ENCODE assay signal across 18 cellular contexts in the genomic region with DNA sequence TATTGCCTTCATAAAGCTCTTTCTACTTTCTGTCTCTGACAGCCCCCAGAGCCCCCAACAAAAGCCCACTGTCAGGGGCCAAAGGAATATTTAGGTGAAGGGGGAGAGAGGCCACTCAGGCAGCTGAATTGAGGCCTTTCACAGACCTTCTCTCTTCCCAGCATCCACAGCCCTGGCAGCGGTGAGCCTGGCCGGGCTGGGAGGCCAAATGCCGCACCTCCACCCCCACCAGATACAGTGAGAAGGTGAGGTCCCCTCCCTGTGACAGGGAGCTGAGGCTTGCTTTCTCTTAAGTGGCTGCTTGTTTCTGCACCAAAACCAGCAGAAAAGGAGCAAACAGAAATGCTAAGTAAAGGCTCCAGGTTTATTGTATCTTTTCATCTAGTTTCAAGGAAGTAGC.
DNase-seq lines count a peak whose midpoint lies in the region; ATAC-seq and TF ChIP-seq lines count a peak whose summit lies in the region.
"Had no signal": no experiment of that assay in that cellular context is flagged by ENCODE, and none has a peak within 500 bp of the region (broad histone marks: within the 10 kb centered on the region; RNA-seq: fewer than 3 reads in every experiment).

No MANE protein-coding gene starts in this region.

- TF ChIP-seq EP300 in gastroesophageal sphincter (IDR thresholded peaks at IDR 0.05), result no peak
- no peak for TF ChIP-seq EP300 in stomach (IDR thresholded peaks at IDR 0.05)

- in situ Hi-C loops in brain microvascular endothelial cell (cut with HindIII; ENCODE audit: low pct_ligation_motif_present, low sequenced_read_pairs), result no loop called here

- peaks cover 24% of the 10 kb centered on the region for H3K4me1 Mint-ChIP-seq in nephron

- H3K4me3 Mint-ChIP-seq in nephron, result no peak overlapping the region
- H3K4me3 Mint-ChIP-seq: HFFc6 had no signal

- peaks cover 4% of the 10 kb centered on the region for H3K9me3 Mint-ChIP-seq in nephron
- H3K9me3 Mint-ChIP-seq: HFFc6 had no signal

- TF ChIP-seq POLR2A in gastroesophageal sphincter (IDR thresholded peaks at IDR 0.05) (no peak), stomach (IDR thresholded peaks at IDR 0.05) (no peak)

- peaks cover 14% of the 10 kb centered on the region for H3K36me3 Mint-ChIP-seq in nephron (ENCODE audit: low read depth)

- TF ChIP-seq CTCF in gastroesophageal sphincter (IDR thresholded peaks at IDR 0.05) (no peak), nephron (IDR thresholded peaks at IDR 0.05; ENCODE audit: unreplicated experiment in 3 of 3) (no peak), stomach (IDR thresholded peaks at IDR 0.05) (no peak), brain microvascular endothelial cell (IDR thresholded peaks at IDR 0.05; ENCODE audit: low read depth, low read length, missing control alignments) (no peak)

- H3K4me3 ChIP-seq in gastroesophageal sphincter (no peak overlapping the region), stomach (no peak overlapping the region), brain microvascular endothelial cell (ENCODE audit: low read depth, low read length) (no peak overlapping the region)

- peak; percentile 13 for DNase-seq in DMS 273 (lab: John Stamatoyannopoulos, UW; ENCODE audit: unreplicated experiment)
- DNase-seq in DMS 273 treated with DMSO at 0.1 percent for 48 hours (lab: John Stamatoyannopoulos, UW), result no peak
- no peak for DNase-seq in stomach
- no peak for DNase-seq in activated CD4-positive, CD25-positive, alpha-beta regulatory T cell (lab: John Stamatoyannopoulos, UW)
- no peak for DNase-seq in HT-29 (ENCODE audit: low spot score)
- DNase-seq in brain microvascular endothelial cell, result no peak
- DNase-seq: AML-193, DMS79 treated with DMSO at 0.1 percent for 48 hours, HFFc6, NCI-H1436, NCI-H1930, NCI-H345, NCI-H524 treated with DMSO at 0.1 percent for 48 hours had no signal

- H3K27me3 ChIP-seq in gastroesophageal sphincter (no peaks in the 10 kb centered on the region), stomach (no peaks in the 10 kb centered on the region), brain microvascular endothelial cell (replicated peaks) (no peaks in the 10 kb centered on the region)

- no peaks in the 10 kb centered on the region for H3K27me3 Mint-ChIP-seq in nephron (ENCODE audit: low read depth)

- intact Hi-C loops in stomach (cut with DNase I; ENCODE audit: low total_unique reads), result no loop called here

- peak overlapping the region in 2 of 3 experiments; percentile 36 to 66 for H3K27ac Mint-ChIP-seq in nephron
- H3K27ac Mint-ChIP-seq: HFFc6 had no signal

- H3K9me3 ChIP-seq in gastroesophageal sphincter, result no peaks in the 10 kb centered on the region
- H3K9me3 ChIP-seq in stomach, result no peaks in the 10 kb centered on the region

- ATAC-seq in gastroesophageal sphincter, result no peak

- H3K27ac ChIP-seq in gastroesophageal sphincter (peak overlapping the region; percentile 59 to 83 (median 70)), stomach (peak overlapping the region; percentile 32 to 76 (median 48)), brain microvascular endothelial cell (no peak overlapping the region)
- H3K27ac ChIP-seq: 22Rv1, C4-2B, KMS-11 had no signal

- 46% methylated on average over 3 of the region's 3 CpGs; no CpG with 5 or more reads in 1 of the 2 donors for WGBS in gastroesophageal sphincter (ENCODE audit: low coverage in 1 of 2), 2 donors
- 33 to 63% (median 39%) methylated on average over 3 of the region's 3 CpGs for WGBS in stomach, 5 donors

- H3K4me1 ChIP-seq in gastroesophageal sphincter, result peaks cover 5 to 91% (median 16%) of the 10 kb centered on the region in 3 donors
- H3K4me1 ChIP-seq in stomach, result peaks cover 6 to 68% (median 32%) of the 10 kb centered on the region in 4 donors

- H3K36me3 ChIP-seq in gastroesophageal sphincter (no peaks in the 10 kb centered on the region), stomach (no peaks in the 10 kb centered on the region), brain microvascular endothelial cell (replicated peaks) (no peaks in the 10 kb centered on the region)
